ENCODE assay signal across 8 cellular contexts in the genomic region with DNA sequence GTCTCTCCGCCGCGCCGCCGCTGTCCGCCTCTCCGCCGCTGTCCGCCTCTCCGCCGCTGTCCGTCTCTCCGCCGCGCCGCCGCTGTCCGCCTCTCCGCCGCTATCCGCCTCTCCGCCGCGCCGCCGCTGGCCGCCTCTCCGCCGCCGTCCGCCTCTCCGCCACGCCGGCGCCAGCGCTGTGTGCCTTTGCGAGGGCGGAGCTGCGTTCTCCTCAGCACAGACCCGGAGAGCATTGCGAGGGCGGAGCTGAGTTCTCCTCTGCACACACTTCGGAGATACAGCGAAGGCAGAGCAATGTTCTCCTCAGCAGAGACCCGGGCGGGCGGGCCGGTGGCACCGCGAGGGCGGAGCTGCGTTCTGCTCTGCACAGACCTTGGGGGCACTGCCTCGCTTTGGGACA.
DNase-seq lines count a peak whose midpoint lies in the region; ATAC-seq and TF ChIP-seq lines count a peak whose summit lies in the region.
"Not testable (repeated sequence)": the region's sequence is repeated elsewhere in the genome, so short reads cannot be mapped to it uniquely, and the experiment has no call there.

No MANE protein-coding gene starts in this region.

- not testable (repeated sequence) for H3K36me3 Mint-ChIP-seq in WTC11; chondrocyte (ENCODE audit: low read depth); stimulated activated memory B cell treated with anti-CD40 and anti-IgM and Interleukin-4, amounts not matched to agents 10 μg/mL and 1 μg/mL and 100 μg/mL, for 72 hours

- not testable (repeated sequence) for ATAC-seq in WTC11; stimulated activated memory B cell treated with anti-CD40 and anti-IgM and Interleukin-4, amounts not matched to agents 10 μg/mL and 1 μg/mL and 100 μg/mL, for 72 hours

- CTCF ChIA-PET in WTC11 (lab: Charles Lee), result not testable (repeated sequence)

- not testable (repeated sequence) for H3K4me1 ChIP-seq in iPS DF 6.9 (ENCODE audit: control insufficient read depth, insufficient read depth, low read length); mesodermal cell (ENCODE audit: control insufficient read depth, insufficient read depth, low read length, poor library complexity, severe bottlenecking); neuron (ENCODE audit: insufficient read depth, low read length)

- TF ChIP-seq CTCF in 22Rv1 (IDR thresholded peaks at IDR 0.05); NB4 (IDR thresholded peaks at IDR 0.05; ENCODE audit: low read depth, low read length); WTC11 (IDR thresholded peaks at IDR 0.05); chondrocyte (IDR thresholded peaks at IDR 0.05): not testable (repeated sequence)

- peak overlapping the region; percentile 59 for H3K4me3 Mint-ChIP-seq in WTC11
- peak overlapping the region; percentile 73 for H3K4me3 Mint-ChIP-seq in chondrocyte (ENCODE audit: unreplicated experiment)
- peak overlapping the region; percentile 69 for H3K4me3 Mint-ChIP-seq in stimulated activated memory B cell treated with anti-CD40 and anti-IgM and Interleukin-4, amounts not matched to agents 10 μg/mL and 1 μg/mL and 100 μg/mL, for 72 hours

- not testable (repeated sequence) for H2AFZ ChIP-seq in neuron (ENCODE audit: low read depth, low read length)

- H3K4me1 Mint-ChIP-seq in WTC11; stimulated activated memory B cell treated with anti-CD40 and anti-IgM and Interleukin-4, amounts not matched to agents 10 μg/mL and 1 μg/mL and 100 μg/mL, for 72 hours: not testable (repeated sequence)
- H3K4me1 Mint-ChIP-seq in chondrocyte (ENCODE audit: low read depth), result peaks cover 14% of the 10 kb centered on the region

- H3K27me3 ChIP-seq in iPS DF 6.9 (ENCODE audit: control insufficient read depth, insufficient read depth, low read length); neuron (ENCODE audit: insufficient read depth, low read length): not testable (repeated sequence)

- POLR2A ChIA-PET in WTC11 (lab: Charles Lee), result not testable (repeated sequence)

- not testable (repeated sequence) for H3K9me3 Mint-ChIP-seq in WTC11; chondrocyte (ENCODE audit: low read depth); stimulated activated memory B cell treated with anti-CD40 and anti-IgM and Interleukin-4, amounts not matched to agents 10 μg/mL and 1 μg/mL and 100 μg/mL, for 72 hours

- DNase-seq in NB4 (ENCODE audit: low read depth), result peak; percentile 48
- peak; percentile 28 for DNase-seq in WTC11 (ENCODE audit: low spot score)
- DNase-seq in chondrocyte (ENCODE audit: low spot score); iPS DF 6.9 (ENCODE audit: low read depth, low spot score): not testable (repeated sequence)

- H3K36me3 ChIP-seq in iPS DF 6.9 (ENCODE audit: control insufficient read depth, insufficient read depth, low read length); mesodermal cell (ENCODE audit: control insufficient read depth, insufficient read depth, low read length); neuron (ENCODE audit: insufficient read depth, low read length): not testable (repeated sequence)

- not testable (repeated sequence) for H3K27me3 Mint-ChIP-seq in WTC11 (ENCODE audit: low read depth); chondrocyte (ENCODE audit: low read depth); stimulated activated memory B cell treated with anti-CD40 and anti-IgM and Interleukin-4, amounts not matched to agents 10 μg/mL and 1 μg/mL and 100 μg/mL, for 72 hours

- H3K9me3 ChIP-seq in iPS DF 6.9 (ENCODE audit: control insufficient read depth, insufficient read depth, low read length); mesodermal cell (ENCODE audit: control insufficient read depth, low read length); neuron (ENCODE audit: low read length): not testable (repeated sequence)

- not testable (repeated sequence) for H3K27ac Mint-ChIP-seq in WTC11; stimulated activated memory B cell treated with anti-CD40 and anti-IgM and Interleukin-4, amounts not matched to agents 10 μg/mL and 1 μg/mL and 100 μg/mL, for 72 hours
- H3K27ac Mint-ChIP-seq in chondrocyte (ENCODE audit: unreplicated experiment), result peak overlapping the region; percentile 76

- WGBS in iPS DF 6.9 (ENCODE audit: insufficient coverage, insufficient read length), result no CpG with 5 or more reads among the region's 53 CpGs
- no CpG with 5 or more reads among the region's 53 CpGs for WGBS in mesodermal cell (ENCODE audit: insufficient coverage in 2 of 2), 2 experiments

- TF ChIP-seq POLR2A in NB4 (IDR thresholded peaks at IDR 0.05; ENCODE audit: extremely low read depth, insufficient read length), result not testable (repeated sequence)

- peak overlapping the region; percentile 51 for H3K27ac ChIP-seq in 22Rv1
- H3K27ac ChIP-seq in iPS DF 6.9 (ENCODE audit: low read length); mesodermal cell (ENCODE audit: low read depth, low read length, severe bottlenecking): not testable (repeated sequence)

- not testable (repeated sequence) for H3K4me3 ChIP-seq in NB4 (ENCODE audit: low read depth, low read length)
- H3K4me3 ChIP-seq in iPS DF 6.9 (ENCODE audit: low read length) (peak overlapping the region; percentile 37; the same call in 1 of the 2 replicates), mesodermal cell (ENCODE audit: extremely low read depth, insufficient read depth, low read length, poor library complexity, severe bottlenecking) (peak overlapping the region; percentile 36), neuron (ENCODE audit: low read length) (peak overlapping the region; percentile 48)
